Comparison of ENCODE assay signal across 19 cellular contexts in the genomic region with DNA sequence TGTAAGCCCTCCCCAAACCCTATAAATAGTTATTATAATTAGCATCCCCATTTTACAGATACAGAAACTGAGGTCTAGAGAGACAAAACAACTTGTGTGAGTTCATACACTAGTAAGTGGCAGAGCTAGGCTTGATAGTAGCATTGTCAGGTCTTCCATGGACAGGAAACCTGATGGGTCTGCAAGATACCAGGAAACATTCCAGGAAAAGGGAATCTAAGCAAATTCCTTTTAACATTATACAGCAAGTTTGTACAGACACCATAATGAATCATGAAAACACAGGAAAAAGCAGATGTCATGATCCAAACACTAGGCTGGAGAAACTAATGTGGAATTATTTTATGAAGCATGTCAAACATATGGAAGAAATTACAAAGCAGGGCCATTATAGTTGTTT.
"Had no signal": no experiment of that assay in that cellular context is flagged by ENCODE, and none has a peak within 500 bp of the region (broad histone marks: within the 10 kb centered on the region; RNA-seq: fewer than 3 reads in every experiment).

No MANE protein-coding gene starts in this region.

- H3K27ac ChIP-seq: ascending aorta, cardiac muscle cell, dorsolateral prefrontal cortex, prostate gland, testis, upper lobe of right lung had no signal

- H3K27me3 ChIP-seq: ascending aorta, cardiac muscle cell, dorsolateral prefrontal cortex, testis, upper lobe of right lung had no signal

- ATAC-seq: activated T-helper 17 cell treated with anti-CD3 and anti-CD28 coated beads, Interleukin-2, amount 50 U/mL, for 72 hours; right cardiac atrium; stimulated activated naive CD8-positive, alpha-beta T cell treated with anti-CD3 and anti-CD28 coated beads, Interleukin-15, amount 100 ng/mL, for 72 hours; upper lobe of right lung had no signal

- FAIRE-seq: frontal cortex had no signal

- H3K4me3 ChIP-seq: ascending aorta, cardiac muscle cell, dorsolateral prefrontal cortex, lung, prostate gland, smooth muscle cell, testis, upper lobe of right lung had no signal

- H3K27me3 Mint-ChIP-seq: activated naive CD4-positive, alpha-beta T cell treated with anti-CD3 and anti-CD28 coated beads, Interleukin-2, amount 10 ng/mL, durations not matched to agents 7 days and 5 days; stimulated activated naive CD8-positive, alpha-beta T cell treated with anti-CD3 and anti-CD28 coated beads, Interleukin-15, amount 100 ng/mL, for 72 hours had no signal

- H3K9me3 Mint-ChIP-seq: activated naive CD4-positive, alpha-beta T cell treated with anti-CD3 and anti-CD28 coated beads, Interleukin-2, amount 10 ng/mL, durations not matched to agents 7 days and 5 days; endodermal cell had no signal

- H3K4me2 ChIP-seq: smooth muscle cell had no signal

- H3K4me3 Mint-ChIP-seq: activated naive CD4-positive, alpha-beta T cell treated with anti-CD3 and anti-CD28 coated beads, Interleukin-2, amount 10 ng/mL, durations not matched to agents 7 days and 5 days; activated T-helper 17 cell treated with anti-CD3 and anti-CD28 coated beads, Interleukin-2, amount 50 U/mL, for 72 hours; endodermal cell; stimulated activated naive CD8-positive, alpha-beta T cell treated with anti-CD3 and anti-CD28 coated beads, Interleukin-15, amount 100 ng/mL, for 72 hours had no signal

- H3K36me3 Mint-ChIP-seq: activated naive CD4-positive, alpha-beta T cell treated with anti-CD3 and anti-CD28 coated beads, Interleukin-2, amount 10 ng/mL, durations not matched to agents 7 days and 5 days had no signal

- H3K27ac Mint-ChIP-seq: activated naive CD4-positive, alpha-beta T cell treated with anti-CD3 and anti-CD28 coated beads, Interleukin-2, amount 10 ng/mL, durations not matched to agents 7 days and 5 days; activated T-helper 17 cell treated with anti-CD3 and anti-CD28 coated beads, Interleukin-2, amount 50 U/mL, for 72 hours; endodermal cell; stimulated activated naive CD8-positive, alpha-beta T cell treated with anti-CD3 and anti-CD28 coated beads, Interleukin-15, amount 100 ng/mL, for 72 hours had no signal

- H3K4me1 ChIP-seq: ascending aorta, prostate gland, testis, upper lobe of right lung had no signal

- H3K4me1 Mint-ChIP-seq: activated naive CD4-positive, alpha-beta T cell treated with anti-CD3 and anti-CD28 coated beads, Interleukin-2, amount 10 ng/mL, durations not matched to agents 7 days and 5 days; activated T-helper 17 cell treated with anti-CD3 and anti-CD28 coated beads, Interleukin-2, amount 50 U/mL, for 72 hours; stimulated activated naive CD8-positive, alpha-beta T cell treated with anti-CD3 and anti-CD28 coated beads, Interleukin-15, amount 100 ng/mL, for 72 hours had no signal

- H3K9me3 ChIP-seq: ascending aorta, prostate gland, testis, upper lobe of right lung had no signal

- DNase-seq: activated CD4-positive, CD25-positive, alpha-beta regulatory T cell treated with anti-CD3 and anti-CD28 coated beads, Interleukin-2, amount 50 U/mL, for 72 hours; activated naive CD4-positive, alpha-beta T cell treated with anti-CD3 and anti-CD28 coated beads, Interleukin-2, amount 10 ng/mL, durations not matched to agents 7 days and 5 days; activated T-cell treated with anti-CD3 and anti-CD28 coated beads for 4 hours; dorsolateral prefrontal cortex; endodermal cell; head of caudate nucleus; midbrain; right cardiac atrium; stimulated activated naive CD8-positive, alpha-beta T cell treated with anti-CD3 and anti-CD28 coated beads, Interleukin-15, amount 100 ng/mL, for 72 hours; T-helper 9 cell; testis; upper lobe of right lung had no signal

- H3K36me3 ChIP-seq: ascending aorta, cardiac muscle cell, prostate gland, upper lobe of right lung had no signal
